In the genomic region with DNA sequence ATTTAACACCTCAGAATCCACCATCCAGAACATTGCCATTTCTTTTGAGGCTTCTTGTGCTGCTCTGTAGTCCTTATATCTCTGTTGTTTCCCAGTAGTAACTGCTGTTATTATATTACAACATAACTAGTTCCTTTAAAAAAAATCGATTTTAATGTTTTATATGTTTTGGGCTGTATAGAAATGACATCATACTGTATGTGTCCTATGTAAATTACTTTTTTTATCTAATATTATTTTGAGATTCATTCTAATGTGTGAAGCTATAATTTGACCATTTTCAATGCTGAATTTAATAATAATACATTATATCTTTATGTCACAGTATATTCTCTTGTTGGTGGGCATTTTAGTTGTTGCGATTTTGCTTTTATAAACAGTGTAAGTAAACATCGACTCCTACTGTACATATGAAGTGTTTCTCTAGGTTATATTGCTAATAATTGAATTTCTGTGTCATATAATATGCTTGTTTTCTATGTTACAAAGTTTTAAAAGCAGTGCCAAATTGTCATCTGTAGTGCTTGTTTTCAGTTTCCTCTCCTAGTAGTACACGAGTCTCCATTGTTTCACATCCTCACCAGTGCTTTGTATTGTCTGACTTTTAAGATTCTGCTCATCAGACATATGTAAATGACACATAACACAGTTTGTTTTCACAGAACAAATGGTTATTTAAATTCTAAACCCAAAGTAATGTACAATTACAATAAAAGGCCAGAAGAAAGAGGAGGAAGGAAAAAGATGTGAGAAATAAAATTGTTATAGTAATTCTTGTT, we compare ENCODE assay signal across 22 cellular contexts.
A peak's percentile ranks its signal among the peaks of the same experiment; 100 is the strongest.
DNase-seq lines count a peak whose midpoint lies in the region; ATAC-seq, FAIRE-seq and TF ChIP-seq lines count a peak whose summit lies in the region.
"Had no signal": no experiment of that assay in that cellular context is flagged by ENCODE, and none has a peak within 500 bp of the region (broad histone marks: within the 10 kb centered on the region; RNA-seq: fewer than 3 reads in every experiment).

No MANE protein-coding gene starts in this region.

- H3K4me3 ChIP-seq in HEK293 (ENCODE audit: low read depth, low read length) (no peak overlapping the region), endothelial cell of umbilical vein (replicated peaks in 1 of 3; ENCODE audit: insufficient read depth in 1 of 3, low read depth in 1 of 3, low read length in 3 of 3) (no peak overlapping the region)
- H3K4me3 ChIP-seq: MG63 had no signal

- H3K4me3 Mint-ChIP-seq in activated CD4-positive, alpha-beta memory T cell treated with anti-CD3 and anti-CD28 coated beads, Interleukin-2, amount 10 ng/mL, durations not matched to agents 7 days and 5 days = no peak overlapping the region
- H3K4me3 Mint-ChIP-seq: B cell; CD8-positive, alpha-beta T cell had no signal

- H3K36me3 ChIP-seq in HEK293 (ENCODE audit: control insufficient read depth in 2 of 2, insufficient read depth in 1 of 2, low read length in 2 of 2) (peaks cover 4 to 14% of the 10 kb centered on the region in 2 experiments; a peak in 2 of 3 replicates), endothelial cell of umbilical vein (ENCODE audit: control insufficient read depth in 2 of 2, extremely low read depth in 1 of 2, insufficient read depth in 2 of 2, low read length in 2 of 2) (peaks cover 0 to 9% of the 10 kb centered on the region in 2 experiments)

- intact Hi-C loops in endothelial cell of umbilical vein (cut with micrococcal nuclease) = no loop called here

- dilution Hi-C loops in endothelial cell of umbilical vein (cut with MboI; ENCODE audit: extremely low pct_ligation_motif_present, low sequenced_read_pairs) = no loop called here

- no peaks in the 10 kb centered on the region for H3K9me1 ChIP-seq in endothelial cell of umbilical vein (replicated peaks; ENCODE audit: control insufficient read depth, extremely low read depth, insufficient read depth, low read length)

- H3K9ac ChIP-seq in endothelial cell of umbilical vein (replicated peaks; ENCODE audit: extremely low read depth, insufficient read depth, low read length) = no peak overlapping the region

- no peak for FAIRE-seq in endothelial cell of umbilical vein (lab: Jason Lieb, UNC)
- FAIRE-seq: GM12891, H1 had no signal

- POLR2A ChIA-PET in HEK293 (lab: Yijun Ruan, JAX) = no interaction called here
- POLR2A ChIA-PET in endothelial cell of umbilical vein (lab: Charles Lee) = interaction anchor here (0.6 kb wide), 1 partner anchor 24 kb away, joined by 4 read pairs; no protein-coding TSS in a partner anchor
- POLR2A ChIA-PET in activated CD4-positive, alpha-beta memory T cell treated with anti-CD3 and anti-CD28 coated beads, Interleukin-2, amount 10 ng/mL, durations not matched to agents 7 days and 5 days (lab: Charles Lee) = no interaction called here

- CTCF ChIA-PET in HEK293 (lab: Yijun Ruan, JAX) = no interaction called here
- CTCF ChIA-PET in endothelial cell of umbilical vein (lab: Charles Lee) = no interaction called here
- CTCF ChIA-PET in activated CD4-positive, alpha-beta memory T cell treated with anti-CD3 and anti-CD28 coated beads, Interleukin-2, amount 10 ng/mL, durations not matched to agents 7 days and 5 days (lab: Charles Lee) = no interaction called here

- H2AFZ ChIP-seq in endothelial cell of umbilical vein (ENCODE audit: low read depth, low read length) = no peak overlapping the region

- H3K9me3 Mint-ChIP-seq in activated CD4-positive, alpha-beta memory T cell treated with anti-CD3 and anti-CD28 coated beads, Interleukin-2, amount 10 ng/mL, durations not matched to agents 7 days and 5 days = no peaks in the 10 kb centered on the region
- H3K9me3 Mint-ChIP-seq: CD8-positive, alpha-beta T cell had no signal

- H3K4me1 Mint-ChIP-seq in activated CD4-positive, alpha-beta memory T cell treated with anti-CD3 and anti-CD28 coated beads, Interleukin-2, amount 10 ng/mL, durations not matched to agents 7 days and 5 days = no peaks in the 10 kb centered on the region
- H3K4me1 Mint-ChIP-seq: B cell had no signal

- H3K27me3 Mint-ChIP-seq in activated CD4-positive, alpha-beta memory T cell treated with anti-CD3 and anti-CD28 coated beads, Interleukin-2, amount 10 ng/mL, durations not matched to agents 7 days and 5 days = no peaks in the 10 kb centered on the region
- H3K27me3 Mint-ChIP-seq: B cell had no signal

- no peaks in the 10 kb centered on the region for H3K9me3 ChIP-seq in HEK293 (ENCODE audit: control insufficient read depth, insufficient read depth, low read depth, low read length)
- H3K9me3 ChIP-seq in endothelial cell of umbilical vein (replicated peaks; ENCODE audit: control insufficient read depth, insufficient read depth, low read length) = no peaks in the 10 kb centered on the region
- H3K9me3 ChIP-seq: Caco-2, MG63 had no signal

- no peaks in the 10 kb centered on the region for H3K27me3 ChIP-seq in endothelial cell of umbilical vein (ENCODE audit: control insufficient read depth in 2 of 2, insufficient read depth in 2 of 2, low read length in 2 of 2)
- H3K27me3 ChIP-seq: MG63 had no signal

- no peak overlapping the region for H3K4me2 ChIP-seq in endothelial cell of umbilical vein (ENCODE audit: insufficient read depth, low read length)

- no peak overlapping the region for H3K27ac ChIP-seq in HEK293 (ENCODE audit: extremely low read depth, low read depth, low read length)
- peak overlapping the region; percentile 84; the same call in 1 of the 2 replicates for H3K27ac ChIP-seq in VCaP
- H3K27ac ChIP-seq in endothelial cell of umbilical vein (ENCODE audit: insufficient read depth, low read depth, low read length) = no peak overlapping the region
- H3K27ac ChIP-seq: C4-2B had no signal

- no peak overlapping the region for H3K27ac Mint-ChIP-seq in activated CD4-positive, alpha-beta memory T cell treated with anti-CD3 and anti-CD28 coated beads, Interleukin-2, amount 10 ng/mL, durations not matched to agents 7 days and 5 days
- H3K27ac Mint-ChIP-seq: B cell; CD8-positive, alpha-beta T cell had no signal

- no peaks in the 10 kb centered on the region for H3K79me2 ChIP-seq in endothelial cell of umbilical vein (ENCODE audit: control insufficient read depth, insufficient read depth, low read length)

- BruUV-seq in endothelial cell of umbilical vein (replicated peaks; lab: Mats Ljungman, UMichigan) = no TSS peak

- TF ChIP-seq CTCF in HEK293 (tag by site-specific recombination; IDR thresholded peaks at IDR 0.05) = no peak
- no peak for TF ChIP-seq CTCF in VCaP (conservative IDR thresholded peaks at IDR 0.05)
- no peak for TF ChIP-seq CTCF in endothelial cell of umbilical vein (IDR thresholded peaks at IDR 0.05; ENCODE audit: extremely low read depth in 1 of 2, insufficient read depth in 1 of 2, low read depth in 1 of 2, low read length in 2 of 2)

- TF ChIP-seq POLR2A in endothelial cell of umbilical vein (IDR thresholded peaks at IDR 0.05; ENCODE audit: low read depth, low read length) = no peak

- peaks cover 44% of the 10 kb centered on the region for H3K36me3 Mint-ChIP-seq in activated CD4-positive, alpha-beta memory T cell treated with anti-CD3 and anti-CD28 coated beads, Interleukin-2, amount 10 ng/mL, durations not matched to agents 7 days and 5 days (ENCODE audit: low read depth)

- H3K4me1 ChIP-seq in HEK293 (ENCODE audit: control insufficient read depth, insufficient read depth, low read length) (peaks cover 4% of the 10 kb centered on the region; the same call in 1 of the 2 replicates), endothelial cell of umbilical vein (ENCODE audit: control insufficient read depth, extremely low read depth, insufficient read depth, low read length) (no peaks in the 10 kb centered on the region)
- H3K4me1 ChIP-seq: Caco-2 had no signal

- no peak for ATAC-seq in GM19351 (IDR thresholded peaks at IDR 0.05; ENCODE audit: unreplicated experiment)
- ATAC-seq: CD8-positive, alpha-beta T cell had no signal

- H4K20me1 ChIP-seq in endothelial cell of umbilical vein (replicated peaks; ENCODE audit: control insufficient read depth, extremely low read depth, insufficient read depth, low read length) = no peaks in the 10 kb centered on the region

- DNase-seq in endothelial cell of umbilical vein (ENCODE audit: low read depth, low spot score) (peak; percentile 23), pons (ENCODE audit: low spot score) (peak; percentile 93), NCI-H510A treated with DMSO at 0.1 percent for 48 hours (lab: John Stamatoyannopoulos, UW) (no peak), NCI-H345 (lab: John Stamatoyannopoulos, UW) (no peak)
- no peak for DNase-seq in activated CD4-positive, alpha-beta memory T cell treated with anti-CD3 and anti-CD28 coated beads, Interleukin-2, amount 10 ng/mL, durations not matched to agents 7 days and 5 days
- DNase-seq: Caco-2; CD8-positive, alpha-beta T cell; GDM1; HCEC 1CT; IMR-90; KG1; MG63; NCI-H1105 treated with DMSO at 0.1 percent for 48 hours; NCI-H2029 treated with DMSO at 0.1 percent for 48 hours; NCI-H69 had no signal

TF ChIP-seq in HEK293, 187 proteins besides CTCF, POLR2A, EP300 and RAD21:
- TF ChIP-seq, protein P1, sequence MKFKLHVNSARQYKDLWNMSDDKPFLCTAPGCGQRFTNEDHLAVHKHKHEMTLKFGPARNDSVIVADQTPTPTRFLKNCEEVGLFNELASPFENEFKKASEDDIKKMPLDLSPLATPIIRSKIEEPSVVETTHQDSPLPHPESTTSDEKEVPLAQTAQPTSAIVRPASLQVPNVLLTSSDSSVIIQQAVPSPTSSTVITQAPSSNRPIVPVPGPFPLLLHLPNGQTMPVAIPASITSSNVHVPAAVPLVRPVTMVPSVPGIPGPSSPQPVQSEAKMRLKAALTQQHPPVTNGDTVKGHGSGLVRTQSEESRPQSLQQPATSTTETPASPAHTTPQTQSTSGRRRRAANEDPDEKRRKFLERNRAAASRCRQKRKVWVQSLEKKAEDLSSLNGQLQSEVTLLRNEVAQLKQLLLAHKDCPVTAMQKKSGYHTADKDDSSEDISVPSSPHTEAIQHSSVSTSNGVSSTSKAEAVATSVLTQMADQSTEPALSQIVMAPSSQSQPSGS (tag by site-specific recombination; IDR thresholded peaks at IDR 0.05; ENCODE audit: low read depth) = peak; percentile 60; the same call in 1 of the 2 replicates
- TF ChIP-seq ZFHX2 (tag by site-specific recombination; conservative IDR thresholded peaks at IDR 0.05) = no peak

TF ChIP-seq in endothelial cell of umbilical vein, 7 proteins besides CTCF, POLR2A, EP300 and RAD21 (continues in another document):
- no peak for TF ChIP-seq MYC (IDR thresholded peaks at IDR 0.05; ENCODE audit: low read depth, low read length)
- no peak for TF ChIP-seq JUN (IDR thresholded peaks at IDR 0.05; ENCODE audit: borderline replicate concordance, insufficient read depth, insufficient read length, low read depth)
- TF ChIP-seq, protein P2, sequence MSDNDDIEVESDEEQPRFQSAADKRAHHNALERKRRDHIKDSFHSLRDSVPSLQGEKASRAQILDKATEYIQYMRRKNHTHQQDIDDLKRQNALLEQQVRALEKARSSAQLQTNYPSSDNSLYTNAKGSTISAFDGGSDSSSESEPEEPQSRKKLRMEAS (IDR thresholded peaks at IDR 0.05; ENCODE audit: insufficient read depth, insufficient read length) = no peak
- TF ChIP-seq FOS (IDR thresholded peaks at IDR 0.05; ENCODE audit: borderline replicate concordance, insufficient read depth, low read length) = no peak
- no peak for TF ChIP-seq POLR2AphosphoS5 (IDR thresholded peaks at IDR 0.05; ENCODE audit: insufficient read depth, low read depth, low read length)
- TF ChIP-seq EZH2 (IDR thresholded peaks at IDR 0.05; ENCODE audit: borderline replicate concordance, low read depth, low read length, severe bottlenecking) = no peak

Comparison
In these comparisons a context has a peak if more than half of its experiments do, and no peak if none do; other contexts are left out.
1. DNase-seq: peak in endothelial cell of umbilical vein (single experiment) and pons (single experiment); none in NCI-H510A treated with DMSO at 0.1 percent for 48 hours (single experiment), NCI-H345 (single experiment) and activated CD4-positive, alpha-beta memory T cell treated with anti-CD3 and anti-CD28 coated beads, Interleukin-2, amount 10 ng/mL, durations not matched to agents 7 days and 5 days (single experiment).